ENCODE assay signal across 20 cellular contexts in genomic region chr11:120133216-120134105, GRCh38. TPM values are rescaled to one million over a fixed set of nuclear protein-coding genes. Genes with fewer than 3 reads are reported as not detected.
DNase-seq lines count a peak whose midpoint lies in the region; TF ChIP-seq lines count a peak whose summit lies in the region.
"Had no signal": no experiment of that assay in that cellular context is flagged by ENCODE, and none has a peak within 500 bp of the region (broad histone marks: within the 10 kb centered on the region; RNA-seq: fewer than 3 reads in every experiment).

No MANE protein-coding gene starts in this region.

- no peak for TF ChIP-seq POLR2A in adrenal gland (IDR thresholded peaks at IDR 0.05)

- H3K4me3 ChIP-seq in adrenal gland = no peak overlapping the region
- peak overlapping the region; percentile 33 to 60 (median 53) for H3K4me3 ChIP-seq in skin epidermis
- H3K4me3 ChIP-seq: BLaER1, cardiac muscle cell had no signal

- H3K36me3 ChIP-seq in adrenal gland (replicated peaks in 1 of 2) = no peaks in the 10 kb centered on the region
- H3K36me3 ChIP-seq: BLaER1, cardiac muscle cell had no signal

- H3K27me3 ChIP-seq in adrenal gland = no peaks in the 10 kb centered on the region
- H3K27me3 ChIP-seq: BLaER1 had no signal

- no peak for TF ChIP-seq CTCF in adrenal gland (IDR thresholded peaks at IDR 0.05)

- no peaks in the 10 kb centered on the region for H3K9me3 ChIP-seq in adrenal gland (replicated peaks in 1 of 3)
- H3K9me3 ChIP-seq: BLaER1 had no signal

- intact Hi-C loops in adrenal gland (cut with DNase I) = no loop called here

- H3K27ac ChIP-seq in adrenal gland (no peak overlapping the region), skin epidermis (peak overlapping the region in 20 of 21 experiments; percentile 25 to 92 (median 86))
- H3K27ac ChIP-seq: 22Rv1, BLaER1, cardiac muscle cell had no signal

- no peaks in the 10 kb centered on the region for H3K4me1 ChIP-seq in adrenal gland (replicated peaks in 1 of 2)
- H3K4me1 ChIP-seq: BLaER1 had no signal

- 87 to 95% (median 92%) methylated on average over 10 to 11 of the region's 11 CpGs for WGBS in adrenal gland, 4 donors

- DNase-seq in NCI-H526 treated with DMSO at 0.1 percent for 48 hours (lab: John Stamatoyannopoulos, UW) (peak; percentile 49), NCI-H526 (lab: John Stamatoyannopoulos, UW) (no peak), adrenal gland (peak in 6 of 7 donors; percentile 0 to 21 (median 3)), islet precursor cell (peak; percentile 34), SHP77 treated with DMSO at 0.1 percent for 48 hours (lab: John Stamatoyannopoulos, UW) (no peak), NCI-H2227 (lab: John Stamatoyannopoulos, UW; ENCODE audit: unreplicated experiment) (no peak)
- no peak for DNase-seq in activated T-cell treated with anti-CD3 and anti-CD28 coated beads, Interleukin-2, amount 50 U/mL, for 1 hour
- DNase-seq: activated naive CD8-positive, alpha-beta T cell treated with anti-CD3 and anti-CD28 coated beads for 36 hours; effector memory CD4-positive, alpha-beta T cell; hypothalamus; MM.1S; NCI-H2029 treated with DMSO at 0.1 percent for 48 hours; NCI-H510A; small intestine had no signal

RNA-seq across cellular contexts. Expression of gene TRIM29, which starts 4.5 kb away (rescaled TPM):
- 1 to 10 TPM in 3 of 8 donors, under 1 TPM in 2, not detected in 3; 0.24 to 4.3 (median 1.1) TPM for total RNA-seq in adrenal gland
- polyA plus RNA-seq in adrenal gland = 1 to 10 TPM in 2 of 3 donors, under 1 TPM in 1; 0.70 to 2.6 (median 1.2) TPM
- total RNA-seq: activated naive CD8-positive, alpha-beta T cell treated with anti-CD3 and anti-CD28 coated beads for 36 hours; cardiac muscle cell; OCI-LY7; SK-MEL-5 had no signal
- polyA plus RNA-seq: cardiac muscle cell had no signal

Comparison
In these comparisons a context has a peak if more than half of its experiments do, and no peak if none do; other contexts are left out.
1. DNase-seq: peak in NCI-H526 treated with DMSO at 0.1 percent for 48 hours (single experiment), adrenal gland (6 of 7) and islet precursor cell (single experiment); none in NCI-H526 (0 of 2), SHP77 treated with DMSO at 0.1 percent for 48 hours (single experiment), NCI-H2227 (single experiment) and activated T-cell treated with anti-CD3 and anti-CD28 coated beads, Interleukin-2, amount 50 U/mL, for 1 hour (single experiment).
2. H3K27ac ChIP-seq: peak in skin epidermis (20 of 21); none in adrenal gland (0 of 5).
3. H3K4me3 ChIP-seq: peak in skin epidermis (7 of 7); none in adrenal gland (0 of 4).